25 cellular contexts compared by ENCODE assay signal in genomic region chr6:127273499-127273898, GRCh38.
"Had no signal": no experiment of that assay in that cellular context is flagged by ENCODE, and none has a peak within 500 bp of the region (broad histone marks: within the 10 kb centered on the region; RNA-seq: fewer than 3 reads in every experiment).

No MANE protein-coding gene starts in this region.

- H3K9ac ChIP-seq: parathyroid adenoma had no signal

- H2AFZ ChIP-seq: parathyroid adenoma had no signal

- H3K4me3 Mint-ChIP-seq: dendritic cell treated with granulocyte-macrophage colony-stimulating factor and Interleukin-4, amounts not matched to agents 40 ng/mL and 50 ng/mL, for 4 days; memory B cell; mesothelial cell of epicardium; naive B cell; natural killer cell treated with Interleukin-12 subunit alpha and Interleukin-12 subunit beta and Interleukin-15 and Interleukin-18, amount 100 ng/mL, for 72 hours; neural crest cell; stimulated activated effector memory CD8-positive, alpha-beta T cell treated with anti-CD3 and anti-CD28 coated beads, Interleukin-12 subunit alpha, Interleukin-12 subunit beta, amount 100 ng/mL, for 72 hours had no signal

- ATAC-seq: gastrocnemius medialis; left lobe of liver; mucosa of descending colon; natural killer cell treated with Interleukin-12 subunit alpha and Interleukin-12 subunit beta and Interleukin-15 and Interleukin-18, amount 100 ng/mL, for 72 hours; sciatic nerve; stimulated activated effector memory CD8-positive, alpha-beta T cell treated with anti-CD3 and anti-CD28 coated beads, Interleukin-12 subunit alpha, Interleukin-12 subunit beta, amount 100 ng/mL, for 72 hours had no signal

- H3K36me3 Mint-ChIP-seq: memory B cell; natural killer cell treated with Interleukin-12 subunit alpha and Interleukin-12 subunit beta and Interleukin-15 and Interleukin-18, amount 100 ng/mL, for 72 hours had no signal

- H3K4me3 ChIP-seq: colonic mucosa, gastrocnemius medialis, lung, mucosa of descending colon, stomach, thyroid gland, vagina had no signal

- DNase-seq: colonic mucosa; effector CD8-positive, alpha-beta T cell; gastrocnemius medialis; head of caudate nucleus; mucosa of descending colon; naive B cell; stimulated activated CD4-positive, alpha-beta T cell treated with anti-CD3 and anti-CD28 coated beads, Interleukin-2, amount 100 ng/mL, for 24 hours; stimulated activated CD4-positive, alpha-beta T cell treated with anti-CD3 and anti-CD28 coated beads, Interleukin-4, amount 100 ng/mL, for 24 hours; stimulated activated naive CD4-positive, alpha-beta T cell treated with Interleukin-2 at 50 U/mL for 16 hours; stomach; thyroid gland had no signal

- H3K27me3 ChIP-seq: colonic mucosa, gastrocnemius medialis, neutrophil, stomach, thyroid gland, vagina had no signal

- H3K9me3 ChIP-seq: colonic mucosa, gastrocnemius medialis, mucosa of descending colon, neutrophil, stomach, thyroid gland, vagina had no signal

- H3K9me3 Mint-ChIP-seq: dendritic cell treated with granulocyte-macrophage colony-stimulating factor and Interleukin-4, amounts not matched to agents 40 ng/mL and 50 ng/mL, for 4 days; memory B cell; mesothelial cell of epicardium; naive B cell; natural killer cell treated with Interleukin-12 subunit alpha and Interleukin-12 subunit beta and Interleukin-15 and Interleukin-18, amount 100 ng/mL, for 72 hours; neural crest cell; stimulated activated effector memory CD8-positive, alpha-beta T cell treated with anti-CD3 and anti-CD28 coated beads, Interleukin-12 subunit alpha, Interleukin-12 subunit beta, amount 100 ng/mL, for 72 hours had no signal

- H3K27me3 Mint-ChIP-seq: dendritic cell treated with granulocyte-macrophage colony-stimulating factor and Interleukin-4, amounts not matched to agents 40 ng/mL and 50 ng/mL, for 4 days; memory B cell; naive B cell; natural killer cell treated with Interleukin-12 subunit alpha and Interleukin-12 subunit beta and Interleukin-15 and Interleukin-18, amount 100 ng/mL, for 72 hours; progenitor cell of endocrine pancreas had no signal

- FAIRE-seq: keratinocyte had no signal

- H3K36me3 ChIP-seq: colonic mucosa, gastrocnemius medialis, neutrophil, stomach, thyroid gland, vagina had no signal

- H3K4me1 ChIP-seq: colonic mucosa had no signal

- H3K27ac Mint-ChIP-seq: dendritic cell treated with granulocyte-macrophage colony-stimulating factor and Interleukin-4, amounts not matched to agents 40 ng/mL and 50 ng/mL, for 4 days; memory B cell; mesothelial cell of epicardium; natural killer cell treated with Interleukin-12 subunit alpha and Interleukin-12 subunit beta and Interleukin-15 and Interleukin-18, amount 100 ng/mL, for 72 hours; progenitor cell of endocrine pancreas; stimulated activated effector memory CD8-positive, alpha-beta T cell treated with anti-CD3 and anti-CD28 coated beads, Interleukin-12 subunit alpha, Interleukin-12 subunit beta, amount 100 ng/mL, for 72 hours had no signal

- H3K27ac ChIP-seq: colonic mucosa, gastrocnemius medialis, parathyroid adenoma, stomach, thyroid gland, vagina had no signal
